Comparison of ENCODE assay signal across 26 cellular contexts in the genomic region with DNA sequence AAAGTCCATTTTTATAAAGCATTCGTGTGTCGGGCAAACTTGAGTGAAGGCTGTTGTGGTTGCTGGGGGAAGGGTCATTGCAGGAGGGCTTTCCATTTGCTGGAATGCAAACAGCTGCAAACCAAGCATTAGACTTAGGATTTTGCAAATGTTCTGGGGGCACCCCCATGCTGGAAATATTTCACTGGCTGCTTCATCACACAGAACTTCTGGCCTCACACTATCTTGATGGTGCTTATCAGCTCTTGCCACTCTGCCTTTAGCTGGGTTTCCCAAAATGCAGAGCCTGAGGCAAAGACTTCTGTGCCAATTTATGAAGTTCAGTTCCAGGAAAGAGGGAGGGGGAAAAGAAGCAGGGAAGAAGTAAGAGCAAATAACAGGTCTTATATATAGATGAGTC. TPM values are rescaled to one million over a fixed set of nuclear protein-coding genes. Genes with fewer than 3 reads are reported as not detected.
"Had no signal": no experiment of that assay in that cellular context is flagged by ENCODE, and none has a peak within 500 bp of the region (broad histone marks: within the 10 kb centered on the region; RNA-seq: fewer than 3 reads in every experiment).

No MANE protein-coding gene starts in this region.

- DNase-seq: activated CD4-positive, alpha-beta memory T cell treated with anti-CD3 and anti-CD28 coated beads for 36 hours; activated CD4-positive, alpha-beta T cell treated with anti-CD3 and anti-CD28 coated beads for 48 hours; activated gamma-delta T cell treated with Interleukin-2 at 50 U/mL for 16 hours; activated T-cell treated with anti-CD3 and anti-CD28 coated beads for 4 hours; brain microvascular endothelial cell; caudate nucleus; effector CD4-positive, alpha-beta T cell; foreskin melanocyte; left ventricle myocardium inferior; occipital lobe; retina; sigmoid colon; stimulated activated CD4-positive, alpha-beta T cell treated with anti-CD3 and anti-CD28 coated beads, Interleukin-4, amount 100 ng/mL, for 4 hours; substantia nigra; T-cell; thyroid gland had no signal

- H3K4me3 ChIP-seq: ascending aorta, left ventricle myocardium inferior, sigmoid colon, thyroid gland had no signal

- H3K9me3 Mint-ChIP-seq: activated CD4-positive, alpha-beta memory T cell treated with anti-CD3 and anti-CD28 coated beads for 36 hours; activated naive CD4-positive, alpha-beta T cell treated with anti-CD3 and anti-CD28 coated beads, Interleukin-2, amount 50 U/mL, for 24 hours; dendritic cell treated with granulocyte-macrophage colony-stimulating factor and Interleukin-4, amounts not matched to agents 40 ng/mL and 50 ng/mL, for 4 days; mesothelial cell of epicardium; stimulated activated naive CD8-positive, alpha-beta T cell treated with anti-CD3 and anti-CD28 coated beads, Interleukin-15, Interleukin-2, amounts not matched to agents 100 ng/mL and 50 ng/mL, for 24 hours; T-cell; T-helper 2 cell treated with Interferon-gamma antibody and Interleukin-4, amounts not matched to agents 5 μg/mL and 100 μg/mL, for 36 hours had no signal

- H3K36me3 ChIP-seq: ascending aorta, brain microvascular endothelial cell, left ventricle myocardium inferior, sigmoid colon, thyroid gland had no signal

- ATAC-seq: T-cell had no signal

- H3K4me3 Mint-ChIP-seq: activated CD4-positive, alpha-beta memory T cell treated with anti-CD3 and anti-CD28 coated beads for 36 hours; activated naive CD4-positive, alpha-beta T cell treated with anti-CD3 and anti-CD28 coated beads, Interleukin-2, amount 50 U/mL, for 24 hours; dendritic cell treated with granulocyte-macrophage colony-stimulating factor and Interleukin-4, amounts not matched to agents 40 ng/mL and 50 ng/mL, for 4 days; mesothelial cell of epicardium; stimulated activated naive CD8-positive, alpha-beta T cell treated with anti-CD3 and anti-CD28 coated beads, Interleukin-15, Interleukin-2, amounts not matched to agents 100 ng/mL and 50 ng/mL, for 24 hours; T-cell; T-helper 2 cell treated with Interferon-gamma antibody and Interleukin-4, amounts not matched to agents 5 μg/mL and 100 μg/mL, for 36 hours had no signal

- FAIRE-seq: endometrium, TTC549 had no signal

- H3K27ac Mint-ChIP-seq: activated CD4-positive, alpha-beta memory T cell treated with anti-CD3 and anti-CD28 coated beads for 36 hours; activated naive CD4-positive, alpha-beta T cell treated with anti-CD3 and anti-CD28 coated beads, Interleukin-2, amount 50 U/mL, for 24 hours; dendritic cell treated with granulocyte-macrophage colony-stimulating factor and Interleukin-4, amounts not matched to agents 40 ng/mL and 50 ng/mL, for 4 days; mesothelial cell of epicardium; progenitor cell of endocrine pancreas; stimulated activated naive CD8-positive, alpha-beta T cell treated with anti-CD3 and anti-CD28 coated beads, Interleukin-15, Interleukin-2, amounts not matched to agents 100 ng/mL and 50 ng/mL, for 24 hours; T-cell; T-helper 2 cell treated with Interferon-gamma antibody and Interleukin-4, amounts not matched to agents 5 μg/mL and 100 μg/mL, for 36 hours had no signal

- H3K27ac ChIP-seq: ascending aorta, brain microvascular endothelial cell, left ventricle myocardium inferior, sigmoid colon, thyroid gland had no signal

- H3K27me3 ChIP-seq: ascending aorta, sigmoid colon, thyroid gland had no signal

- H3K9me3 ChIP-seq: ascending aorta, left ventricle myocardium inferior, sigmoid colon, thyroid gland had no signal

- H3K36me3 Mint-ChIP-seq: activated CD4-positive, alpha-beta memory T cell treated with anti-CD3 and anti-CD28 coated beads for 36 hours; activated naive CD4-positive, alpha-beta T cell treated with anti-CD3 and anti-CD28 coated beads, Interleukin-2, amount 50 U/mL, for 24 hours; mesothelial cell of epicardium; T-cell had no signal

- H3K4me1 ChIP-seq: ascending aorta, sigmoid colon, thyroid gland had no signal

- H3K4me1 Mint-ChIP-seq: activated naive CD4-positive, alpha-beta T cell treated with anti-CD3 and anti-CD28 coated beads, Interleukin-2, amount 50 U/mL, for 24 hours; T-cell had no signal

RNA-seq across cellular contexts. Expression of a gene that starts 8.6 kb away (rescaled TPM):
- total RNA-seq: lung microvascular endothelial cell, progenitor cell of endocrine pancreas had no signal
